1 cellular context compared by ENCODE assay signal in genomic region chr19:4058696-4059492, GRCh38.
TF ChIP-seq lines count a peak whose summit lies in the region.

No MANE protein-coding gene starts in this region.

TF ChIP-seq in HEK293, 187 proteins besides CTCF, POLR2A, EP300 and RAD21 (continued from another document):
- TF ChIP-seq PRDM10 (tag by site-specific recombination; IDR thresholded peaks at IDR 0.05): peak; percentile 22; the same call in 1 of the 2 replicates
- TF ChIP-seq ZNF585B (tag by site-specific recombination; IDR thresholded peaks at IDR 0.05): no peak
- 0 out of 2 replicates have a peak, but pooled peaks have one; percentile 9 for TF ChIP-seq ZNF335 (tag by site-specific recombination; conservative IDR thresholded peaks at IDR 0.05)
- TF ChIP-seq OSR2 (tag by site-specific recombination; IDR thresholded peaks at IDR 0.05): no peak
- no peak for TF ChIP-seq ZXDB (tag by site-specific recombination; IDR thresholded peaks at IDR 0.05)
- TF ChIP-seq ZBTB7A (tag by site-specific recombination; IDR thresholded peaks at IDR 0.05; ENCODE audit: low read depth): no peak
- TF ChIP-seq ZBTB20 (tag by site-specific recombination; IDR thresholded peaks at IDR 0.05): no peak
- no peak for TF ChIP-seq ZNF654 (tag by site-specific recombination; IDR thresholded peaks at IDR 0.05; ENCODE audit: low read depth)
- TF ChIP-seq SETDB1 (IDR thresholded peaks at IDR 0.05; ENCODE audit: insufficient read length, low read length): no peak
- TF ChIP-seq GLIS2 (tag by site-specific recombination; IDR thresholded peaks at IDR 0.05): peak; percentile 17; the same call in 1 of the 2 replicates
- no peak for TF ChIP-seq ZNF670 (tag by site-specific recombination; IDR thresholded peaks at IDR 0.05; ENCODE audit: low read depth)
- no peak for TF ChIP-seq ZNF140 (tag by site-specific recombination; IDR thresholded peaks at IDR 0.05)
TF ChIP-seq in HEK293: peak in this region for 3.
